Comparison of ENCODE assay signal across 1 cellular context in the genomic region with DNA sequence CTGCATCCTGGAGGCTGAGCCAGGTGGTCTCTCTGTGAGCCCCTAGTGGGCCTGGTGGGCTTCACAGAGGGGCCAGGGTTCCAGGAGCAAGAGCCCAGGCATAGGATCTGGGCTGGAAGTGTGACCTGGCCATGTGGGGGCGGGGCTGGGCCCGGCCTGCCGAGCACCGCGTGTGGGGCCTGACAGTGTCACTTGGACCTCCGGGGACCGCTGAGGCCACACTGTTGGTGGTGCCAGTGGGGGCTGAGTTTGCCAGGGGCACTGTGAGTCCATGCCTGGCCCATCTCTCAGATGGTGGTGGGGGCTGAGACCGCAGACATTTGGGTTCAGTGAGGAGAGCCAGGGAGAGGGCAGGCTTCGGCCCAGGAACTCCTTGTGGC.
A peak's percentile ranks its signal among the peaks of the same experiment; 100 is the strongest.
TF ChIP-seq lines count a peak whose summit lies in the region.

No MANE protein-coding gene starts in this region.

TF ChIP-seq in HepG2, 621 proteins besides CTCF, POLR2A, EP300 and RAD21:
- TF ChIP-seq KMT2B (CRISPR knock-in tag; IDR thresholded peaks at IDR 0.05) (no peak), RBFOX2 (IDR thresholded peaks at IDR 0.05; ENCODE audit: low read depth, low read length) (peak; percentile 19; the same call in 1 of the 2 replicates)
